ENCODE assay signal across 1 cellular context in the genomic region with DNA sequence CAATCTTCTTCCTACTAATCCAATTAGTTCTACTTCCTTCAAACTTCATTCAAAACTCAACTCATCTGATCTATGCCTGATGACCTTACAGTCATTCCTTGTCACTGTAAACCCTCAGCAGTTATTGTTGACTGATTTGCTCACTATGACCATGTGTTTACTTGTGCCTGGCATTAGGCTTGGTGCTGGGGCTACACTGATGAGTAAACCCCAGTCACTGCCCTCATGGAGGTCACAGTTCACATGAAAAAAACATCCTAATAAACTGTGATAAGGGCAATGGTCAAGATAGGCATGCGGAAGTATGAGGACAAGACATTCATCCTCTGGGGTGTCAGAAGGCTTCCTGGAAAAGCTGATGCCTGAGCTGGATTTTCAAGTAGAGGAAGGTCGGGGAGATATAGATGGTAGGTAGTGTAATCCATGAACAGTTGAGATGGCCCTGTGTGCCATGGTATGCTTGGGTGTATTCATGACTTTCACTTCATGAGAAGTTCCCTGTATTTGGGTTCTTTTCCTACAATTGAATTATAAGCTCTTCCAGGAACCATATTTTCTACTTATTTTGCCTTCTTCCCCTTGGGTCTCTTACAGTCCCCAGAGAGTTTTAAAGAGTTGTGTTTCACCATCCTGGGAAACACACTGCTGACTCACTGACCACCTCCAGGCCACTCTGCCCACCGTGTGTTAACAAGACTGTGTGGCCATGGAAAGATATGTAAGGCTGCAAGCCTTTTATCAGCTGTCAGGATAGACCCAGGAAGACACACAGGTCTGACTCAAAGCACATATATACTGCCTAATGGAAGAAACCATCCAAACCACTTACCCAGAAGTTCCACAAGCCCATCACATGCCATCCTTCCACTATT.
TF ChIP-seq lines count a peak whose summit lies in the region.

No MANE protein-coding gene starts in this region.

TF ChIP-seq in IMR-90, 13 proteins besides CTCF, POLR2A, EP300 and RAD21 (continued from another document):
- TF ChIP-seq MAZ (IDR thresholded peaks at IDR 0.05; ENCODE audit: borderline replicate concordance, low read depth, low read length), result no peak
- TF ChIP-seq, protein P1, sequence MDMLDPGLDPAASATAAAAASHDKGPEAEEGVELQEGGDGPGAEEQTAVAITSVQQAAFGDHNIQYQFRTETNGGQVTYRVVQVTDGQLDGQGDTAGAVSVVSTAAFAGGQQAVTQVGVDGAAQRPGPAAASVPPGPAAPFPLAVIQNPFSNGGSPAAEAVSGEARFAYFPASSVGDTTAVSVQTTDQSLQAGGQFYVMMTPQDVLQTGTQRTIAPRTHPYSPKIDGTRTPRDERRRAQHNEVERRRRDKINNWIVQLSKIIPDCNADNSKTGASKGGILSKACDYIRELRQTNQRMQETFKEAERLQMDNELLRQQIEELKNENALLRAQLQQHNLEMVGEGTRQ (IDR thresholded peaks at IDR 0.05; ENCODE audit: low read depth, low read length), result no peak
- peak; percentile 43; the same call in 1 of the 2 replicates for TF ChIP-seq BHLHE40 (IDR thresholded peaks at IDR 0.05; ENCODE audit: low read depth, low read length)
- peak; percentile 61; the same call in 1 of the 2 replicates for TF ChIP-seq FOS (IDR thresholded peaks at IDR 0.05; ENCODE audit: low read depth, low read length)
- TF ChIP-seq SMC3 (IDR thresholded peaks at IDR 0.05; ENCODE audit: low read depth, low read length), result no peak
- no peak; the same call in 1 of the 2 replicates for TF ChIP-seq CHD1 (IDR thresholded peaks at IDR 0.05; ENCODE audit: low read depth, low read length)
- TF ChIP-seq RCOR1 (IDR thresholded peaks at IDR 0.05; ENCODE audit: insufficient replicate concordance, low read length), result no peak
- TF ChIP-seq NFE2L2 (IDR thresholded peaks at IDR 0.05; ENCODE audit: low read depth, low read length), result 0 out of 2 replicates have a peak, but pooled peaks have one; percentile 32
- peak; percentile 78 for TF ChIP-seq CEBPB (IDR thresholded peaks at IDR 0.05; ENCODE audit: low read depth, low read length)
- TF ChIP-seq MXI1 (IDR thresholded peaks at IDR 0.05; ENCODE audit: borderline replicate concordance, low read depth, low read length), result no peak
- no peak for TF ChIP-seq RFX5 (IDR thresholded peaks at IDR 0.05; ENCODE audit: low read depth, low read length)
- TF ChIP-seq, protein P2, sequence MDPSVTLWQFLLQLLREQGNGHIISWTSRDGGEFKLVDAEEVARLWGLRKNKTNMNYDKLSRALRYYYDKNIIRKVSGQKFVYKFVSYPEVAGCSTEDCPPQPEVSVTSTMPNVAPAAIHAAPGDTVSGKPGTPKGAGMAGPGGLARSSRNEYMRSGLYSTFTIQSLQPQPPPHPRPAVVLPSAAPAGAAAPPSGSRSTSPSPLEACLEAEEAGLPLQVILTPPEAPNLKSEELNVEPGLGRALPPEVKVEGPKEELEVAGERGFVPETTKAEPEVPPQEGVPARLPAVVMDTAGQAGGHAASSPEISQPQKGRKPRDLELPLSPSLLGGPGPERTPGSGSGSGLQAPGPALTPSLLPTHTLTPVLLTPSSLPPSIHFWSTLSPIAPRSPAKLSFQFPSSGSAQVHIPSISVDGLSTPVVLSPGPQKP (IDR thresholded peaks at IDR 0.05; ENCODE audit: borderline replicate concordance, low read depth, low read length), result no peak
